ENCODE assay signal across 13 cellular contexts in genomic region chr1:66711420-66711819, GRCh38. TPM values are rescaled to one million over a fixed set of nuclear protein-coding genes. Genes with fewer than 3 reads are reported as not detected.
DNase-seq lines count a peak whose midpoint lies in the region; ATAC-seq and TF ChIP-seq lines count a peak whose summit lies in the region.
"Had no signal": no experiment of that assay in that cellular context is flagged by ENCODE, and none has a peak within 500 bp of the region (broad histone marks: within the 10 kb centered on the region; RNA-seq: fewer than 3 reads in every experiment).

No MANE protein-coding gene starts in this region.

- no peaks in the 10 kb centered on the region for H3K36me3 Mint-ChIP-seq in T-helper 2 cell treated with Interferon-gamma antibody and Interleukin-4, amounts not matched to agents 5 μg/mL and 100 μg/mL, for 36 hours (ENCODE audit: low read depth)
- H3K36me3 Mint-ChIP-seq: natural killer cell treated with Interleukin-12 subunit alpha and Interleukin-12 subunit beta and Interleukin-15 and Interleukin-18, amount 100 ng/mL, for 72 hours had no signal

- H3K4me1 ChIP-seq in DND-41 (ENCODE audit: insufficient read depth, low read length) (no peaks in the 10 kb centered on the region), adipocyte (ENCODE audit: control insufficient read depth, insufficient read depth, low read length) (no peaks in the 10 kb centered on the region)

- H3K4me3 Mint-ChIP-seq in T-helper 2 cell treated with Interferon-gamma antibody and Interleukin-4, amounts not matched to agents 5 μg/mL and 100 μg/mL, for 36 hours: no peak overlapping the region
- H3K4me3 Mint-ChIP-seq: natural killer cell treated with Interleukin-12 subunit alpha and Interleukin-12 subunit beta and Interleukin-15 and Interleukin-18, amount 100 ng/mL, for 72 hours had no signal

- H3K4me1 Mint-ChIP-seq in T-helper 2 cell treated with Interferon-gamma antibody and Interleukin-4, amounts not matched to agents 5 μg/mL and 100 μg/mL, for 36 hours (ENCODE audit: low read depth): no peaks in the 10 kb centered on the region

- H3K36me3 ChIP-seq in DND-41 (ENCODE audit: insufficient read depth, low read length) (no peaks in the 10 kb centered on the region), adipocyte (ENCODE audit: control insufficient read depth, insufficient read depth, low read length, severe bottlenecking) (no peaks in the 10 kb centered on the region)

- H3K9ac ChIP-seq in DND-41 (ENCODE audit: low read depth, low read length): no peak overlapping the region
- no peak overlapping the region for H3K9ac ChIP-seq in adipocyte (ENCODE audit: low read length)

- no peak overlapping the region for H2AFZ ChIP-seq in DND-41 (ENCODE audit: low read depth, low read length)

- no peaks in the 10 kb centered on the region for H3K27me3 ChIP-seq in DND-41 (ENCODE audit: insufficient read depth, low read length, poor library complexity)
- H3K27me3 ChIP-seq in adipocyte (replicated peaks; ENCODE audit: control insufficient read depth, insufficient read depth, low read length): no peaks in the 10 kb centered on the region

- TF ChIP-seq CTCF in DND-41 (IDR thresholded peaks at IDR 0.05; ENCODE audit: borderline replicate concordance, extremely low read depth, low read length, poor library complexity, severe bottlenecking) (peak; percentile 24), LNCaP clone FGC (IDR thresholded peaks at IDR 0.05; ENCODE audit: control insufficient read depth, extremely low read depth, insufficient read depth) (peak; percentile 34)

- no peaks in the 10 kb centered on the region for H3K79me2 ChIP-seq in DND-41 (ENCODE audit: insufficient read depth, low read length)

- H3K27ac ChIP-seq in DND-41 (ENCODE audit: low read length): no peak overlapping the region

- ATAC-seq in DND-41 (ENCODE audit: insufficient read depth, low read depth): no peak
- ATAC-seq in GM21737 (IDR thresholded peaks at IDR 0.05; ENCODE audit: unreplicated experiment): no peak
- ATAC-seq: natural killer cell treated with Interleukin-12 subunit alpha and Interleukin-12 subunit beta and Interleukin-15 and Interleukin-18, amount 100 ng/mL, for 72 hours had no signal

- DNase-seq in DND-41 (no peak), LNCaP clone FGC (ENCODE audit: low read depth) (no peak), adipocyte (ENCODE audit: low read depth) (peak; percentile 18), kidney tubule cell (ENCODE audit: low spot score) (peak; percentile 14), occipital lobe (lab: John Stamatoyannopoulos, UW) (no peak), AML-193 (lab: John Stamatoyannopoulos, UW) (no peak)
- DNase-seq in T-helper 2 cell treated with Interferon-gamma antibody and Interleukin-4, amounts not matched to agents 5 μg/mL and 100 μg/mL, for 36 hours (ENCODE audit: low spot score): no peak
- DNase-seq: activated CD8-positive, alpha-beta memory T cell treated with anti-CD3 and anti-CD28 coated beads, Interleukin-2, amount 50 U/mL, for 4 hours; central memory CD4-positive, alpha-beta T cell; NCI-H1092 treated with DMSO at 0.1 percent for 48 hours; stimulated activated CD4-positive, alpha-beta T cell treated with anti-CD3 and anti-CD28 coated beads, Interleukin-1b, Interleukin-23, amount 100 ng/mL, for 48 hours had no signal

- no peak overlapping the region for H3K27ac Mint-ChIP-seq in T-helper 2 cell treated with Interferon-gamma antibody and Interleukin-4, amounts not matched to agents 5 μg/mL and 100 μg/mL, for 36 hours
- H3K27ac Mint-ChIP-seq: natural killer cell treated with Interleukin-12 subunit alpha and Interleukin-12 subunit beta and Interleukin-15 and Interleukin-18, amount 100 ng/mL, for 72 hours had no signal

- H4K20me1 ChIP-seq in DND-41 (ENCODE audit: insufficient read depth, low read length): no peaks in the 10 kb centered on the region

- H3K4me3 ChIP-seq in DND-41 (ENCODE audit: low read depth in 1 of 2, low read length in 2 of 2) (no peak overlapping the region), LNCaP clone FGC (ENCODE audit: low read depth, low read length) (no peak overlapping the region), adipocyte (ENCODE audit: low read length) (no peak overlapping the region)

- H3K27me3 Mint-ChIP-seq in T-helper 2 cell treated with Interferon-gamma antibody and Interleukin-4, amounts not matched to agents 5 μg/mL and 100 μg/mL, for 36 hours (ENCODE audit: low read depth): peaks cover 16% of the 10 kb centered on the region

- H3K4me2 ChIP-seq in DND-41 (ENCODE audit: insufficient read depth, low read length): no peak overlapping the region

- H3K9me3 ChIP-seq in DND-41 (ENCODE audit: insufficient read depth, low read length, severe bottlenecking): no peaks in the 10 kb centered on the region
- no peaks in the 10 kb centered on the region for H3K9me3 ChIP-seq in adipocyte (ENCODE audit: control insufficient read depth, low read length)

- no peaks in the 10 kb centered on the region for H3K9me3 Mint-ChIP-seq in T-helper 2 cell treated with Interferon-gamma antibody and Interleukin-4, amounts not matched to agents 5 μg/mL and 100 μg/mL, for 36 hours
- H3K9me3 Mint-ChIP-seq: natural killer cell treated with Interleukin-12 subunit alpha and Interleukin-12 subunit beta and Interleukin-15 and Interleukin-18, amount 100 ng/mL, for 72 hours had no signal

RNA-seq across cellular contexts. Expression of gene DYNLT5, which starts 40.8 kb away (rescaled TPM):
- 3.6 TPM for total RNA-seq in occipital lobe
- total RNA-seq: natural killer cell treated with Interleukin-12 subunit alpha and Interleukin-12 subunit beta and Interleukin-15 and Interleukin-18, amount 100 ng/mL, for 72 hours had no signal

Comparison
In these comparisons a context has a peak if more than half of its experiments do, and no peak if none do; other contexts are left out.
1. DNase-seq: peak in adipocyte (single experiment) and kidney tubule cell (single experiment); none in DND-41 (single experiment), LNCaP clone FGC (single experiment), occipital lobe (single experiment), T-helper 2 cell treated with Interferon-gamma antibody and Interleukin-4, amounts not matched to agents 5 μg/mL and 100 μg/mL, for 36 hours (single experiment) and AML-193 (0 of 2).